In the genomic region with DNA sequence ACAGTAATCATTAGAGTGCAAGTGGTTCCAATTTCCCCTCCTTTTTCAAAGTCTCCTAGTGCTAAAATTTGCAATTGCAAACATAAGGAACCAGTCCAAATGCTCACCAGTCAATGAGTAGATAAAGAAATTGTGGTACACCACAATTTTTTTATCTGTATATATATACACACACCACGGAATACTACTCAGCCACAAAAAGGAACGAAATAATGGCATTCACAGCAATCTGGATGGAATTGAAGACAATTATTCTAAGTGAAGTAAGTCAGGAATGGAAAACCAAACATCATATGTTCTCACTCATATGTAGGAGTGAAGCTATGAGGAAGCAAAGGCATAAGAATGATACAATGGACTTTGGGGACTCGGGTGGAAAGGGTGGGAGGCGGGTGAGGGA, we compare ENCODE assay signal across 28 cellular contexts.
"Had no signal": no experiment of that assay in that cellular context is flagged by ENCODE, and none has a peak within 500 bp of the region (broad histone marks: within the 10 kb centered on the region; RNA-seq: fewer than 3 reads in every experiment).

No MANE protein-coding gene starts in this region.

- H2AFZ ChIP-seq: neural progenitor cell had no signal

- H3K4me3 ChIP-seq: ascending aorta, cardiac muscle cell, colonic mucosa, dorsolateral prefrontal cortex, left lung, lower lobe of right lung, neural progenitor cell, right atrium auricular region, smooth muscle cell, testis had no signal

- H3K36me3 Mint-ChIP-seq: brain, natural killer cell, neural progenitor cell, WTC11 had no signal

- H3K27ac ChIP-seq: ascending aorta, cardiac muscle cell, dorsolateral prefrontal cortex, left lung, lower lobe of right lung, neural progenitor cell, right atrium auricular region, testis had no signal

- H3K9me3 ChIP-seq: ascending aorta, colonic mucosa, left lung, lower lobe of right lung, right atrium auricular region, testis, transverse colon had no signal

- H3K36me3 ChIP-seq: ascending aorta, cardiac muscle cell, colonic mucosa, neural progenitor cell, right atrium auricular region, transverse colon had no signal

- H3K4me1 Mint-ChIP-seq: brain, neural progenitor cell had no signal

- H3K27me3 Mint-ChIP-seq: brain; stimulated activated naive B cell treated with anti-CD40 and anti-IgM and Interleukin-4, amounts not matched to agents 10 μg/mL and 1 μg/mL and 100 μg/mL, for 72 hours had no signal

- H3K9ac ChIP-seq: neural progenitor cell had no signal

- ATAC-seq: left lung; lower lobe of right lung; natural killer cell; stimulated activated naive B cell treated with anti-CD40 and anti-IgM and Interleukin-4, amounts not matched to agents 10 μg/mL and 1 μg/mL and 100 μg/mL, for 72 hours; WTC11 had no signal

- FAIRE-seq: frontal cortex, islet of Langerhans had no signal

- DNase-seq: activated CD4-positive, alpha-beta T cell treated with anti-CD3 and anti-CD28 coated beads for 1 hour; activated CD4-positive, alpha-beta T cell treated with anti-CD3 and anti-CD28 coated beads, Interleukin-2, amount 50 U/mL, for 48 hours; activated effector memory CD4-positive, alpha-beta T cell treated with anti-CD3 and anti-CD28 coated beads, Interleukin-2, amount 50 U/mL, for 16 hours; activated naive CD4-positive, alpha-beta T cell treated with anti-CD3 and anti-CD28 coated beads, Interleukin-2, amount 50 U/mL, for 16 hours; cerebellar nuclear complex; colonic mucosa; dorsolateral prefrontal cortex; effector memory CD4-positive, alpha-beta T cell; left lung; lower lobe of right lung; mesenchymal stem cell; natural killer cell; stimulated activated CD4-positive, alpha-beta T cell treated with anti-CD3 and anti-CD28 coated beads, Interleukin-1b, Interleukin-23, amount 100 ng/mL, for 48 hours; stimulated activated CD4-positive, alpha-beta T cell treated with anti-CD3 and anti-CD28 coated beads, Interleukin-4, amount 100 ng/mL, for 4 hours; stimulated activated CD8-positive, alpha-beta memory T cell treated with anti-CD3 and anti-CD28 coated beads, Interleukin-4, amount 100 ng/mL, for 48 hours; stimulated activated naive B cell treated with anti-CD40 and anti-IgM and Interleukin-4, amounts not matched to agents 10 μg/mL and 1 μg/mL and 100 μg/mL, for 72 hours; T-helper 2 cell; testis; transverse colon had no signal

- H3K4me3 Mint-ChIP-seq: brain; natural killer cell; neural progenitor cell; stimulated activated naive B cell treated with anti-CD40 and anti-IgM and Interleukin-4, amounts not matched to agents 10 μg/mL and 1 μg/mL and 100 μg/mL, for 72 hours; WTC11 had no signal

- H3K27me3 ChIP-seq: ascending aorta, cardiac muscle cell, colonic mucosa, dorsolateral prefrontal cortex, left lung, neural progenitor cell, right atrium auricular region, testis, transverse colon had no signal

- H3K9me3 Mint-ChIP-seq: brain; natural killer cell; neural progenitor cell; stimulated activated naive B cell treated with anti-CD40 and anti-IgM and Interleukin-4, amounts not matched to agents 10 μg/mL and 1 μg/mL and 100 μg/mL, for 72 hours; WTC11 had no signal

- H3K4me2 ChIP-seq: neural progenitor cell, smooth muscle cell had no signal

- H3K27ac Mint-ChIP-seq: brain; neural progenitor cell; stimulated activated naive B cell treated with anti-CD40 and anti-IgM and Interleukin-4, amounts not matched to agents 10 μg/mL and 1 μg/mL and 100 μg/mL, for 72 hours; WTC11 had no signal

- H3K4me1 ChIP-seq: ascending aorta, neural progenitor cell, right atrium auricular region, testis had no signal
